ENCODE assay signal across 9 cellular contexts in the genomic region with DNA sequence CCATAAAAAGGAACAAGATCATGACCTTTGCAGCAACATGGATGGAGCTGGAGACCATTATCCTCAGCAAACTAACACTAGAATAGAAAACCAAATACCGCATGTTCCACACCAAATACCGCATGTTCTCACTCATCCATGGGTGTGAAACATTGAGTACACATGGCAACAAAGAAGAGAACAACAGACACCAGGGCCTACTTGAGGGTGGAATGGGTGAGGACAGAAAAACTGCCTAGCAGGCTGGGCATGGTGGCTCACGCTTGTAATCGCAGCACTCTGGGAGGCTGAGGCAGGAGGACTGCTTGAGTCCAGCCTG. TPM values are rescaled to one million over a fixed set of nuclear protein-coding genes. Genes with fewer than 3 reads are reported as not detected.
A peak's percentile ranks its signal among the peaks of the same experiment; 100 is the strongest.
DNase-seq lines count a peak whose midpoint lies in the region; ATAC-seq and FAIRE-seq lines count a peak whose summit lies in the region.
"Had no signal": no experiment of that assay in that cellular context is flagged by ENCODE, and none has a peak within 500 bp of the region (broad histone marks: within the 10 kb centered on the region; RNA-seq: fewer than 3 reads in every experiment).

No MANE protein-coding gene starts in this region.

- H3K9me3 ChIP-seq in adipocyte (ENCODE audit: control insufficient read depth, low read length) (no peaks in the 10 kb centered on the region), skeletal muscle tissue (ENCODE audit: control insufficient read depth in 3 of 3, low read length in 3 of 3) (no peaks in the 10 kb centered on the region)

- no peak for FAIRE-seq in HTR-8/SVneo (lab: Jason Lieb, UNC)
- FAIRE-seq: TTC549 had no signal

- H3K9ac ChIP-seq in adipocyte (ENCODE audit: low read length) (peak overlapping the region; percentile 31), skeletal muscle tissue (ENCODE audit: low read depth in 1 of 3, low read length in 3 of 3) (no peak overlapping the region)

- H3K4me3 ChIP-seq in adipocyte (ENCODE audit: low read length) (no peak overlapping the region), skeletal muscle tissue (ENCODE audit: low read length in 3 of 3) (peak overlapping the region in 1 of 3 donors; percentile 23)

- H3K4me1 ChIP-seq in adipocyte (ENCODE audit: control insufficient read depth, insufficient read depth, low read length) (peaks cover 71% of the 10 kb centered on the region), skeletal muscle tissue (ENCODE audit: control insufficient read depth in 3 of 3, insufficient read depth in 3 of 3, low read length in 3 of 3) (peaks cover 78 to 84% (median 79%) of the 10 kb centered on the region in 3 donors)

- ATAC-seq in HG03439 (IDR thresholded peaks at IDR 0.05; ENCODE audit: unreplicated experiment): peak; percentile 3

- H3K36me3 ChIP-seq in adipocyte (ENCODE audit: control insufficient read depth, insufficient read depth, low read length, severe bottlenecking) (peaks cover 11% of the 10 kb centered on the region), skeletal muscle tissue (ENCODE audit: control insufficient read depth in 3 of 3, insufficient read depth in 3 of 3, low read length in 3 of 3) (peaks cover 0 to 2% (median 0%) of the 10 kb centered on the region in 3 donors)

- H3K27me3 ChIP-seq in adipocyte (replicated peaks; ENCODE audit: control insufficient read depth, insufficient read depth, low read length) (no peaks in the 10 kb centered on the region), skeletal muscle tissue (ENCODE audit: control insufficient read depth in 3 of 3, insufficient read depth in 3 of 3, low read length in 3 of 3) (no peaks in the 10 kb centered on the region)

- H3K27ac ChIP-seq in skeletal muscle tissue (ENCODE audit: low read depth, low read length): peak overlapping the region; percentile 95

- DNase-seq in adipocyte (ENCODE audit: low read depth): no peak
- no peak for DNase-seq in retina
- DNase-seq in CD1c-positive myeloid dendritic cell (ENCODE audit: extremely low spot score): no peak
- no peak for DNase-seq in HTR-8/SVneo (ENCODE audit: insufficient read length, low spot score)
- DNase-seq: endodermal cell, NCI-H1436 had no signal

RNA-seq across cellular contexts. Expression of gene EHD1, which starts 12.3 kb away (rescaled TPM):
- 28.2 TPM for total RNA-seq in skeletal muscle tissue

RNA-seq across cellular contexts. Expression of gene CDC42BPG, which starts 21.7 kb away (rescaled TPM):
- under 0.01 TPM for total RNA-seq in skeletal muscle tissue

RNA-seq across cellular contexts. Expression of gene ATG2A, which starts 50.9 kb away (rescaled TPM):
- total RNA-seq in skeletal muscle tissue: 3.1 TPM

RNA-seq across cellular contexts. Expression of gene MEN1, which starts 55.8 kb away (rescaled TPM):
- total RNA-seq in skeletal muscle tissue: 7.3 TPM

RNA-seq across cellular contexts. Expression of gene PPP2R5B, which starts 58.4 kb away (rescaled TPM):
- 6.3 TPM for total RNA-seq in skeletal muscle tissue
